In the genomic region with DNA sequence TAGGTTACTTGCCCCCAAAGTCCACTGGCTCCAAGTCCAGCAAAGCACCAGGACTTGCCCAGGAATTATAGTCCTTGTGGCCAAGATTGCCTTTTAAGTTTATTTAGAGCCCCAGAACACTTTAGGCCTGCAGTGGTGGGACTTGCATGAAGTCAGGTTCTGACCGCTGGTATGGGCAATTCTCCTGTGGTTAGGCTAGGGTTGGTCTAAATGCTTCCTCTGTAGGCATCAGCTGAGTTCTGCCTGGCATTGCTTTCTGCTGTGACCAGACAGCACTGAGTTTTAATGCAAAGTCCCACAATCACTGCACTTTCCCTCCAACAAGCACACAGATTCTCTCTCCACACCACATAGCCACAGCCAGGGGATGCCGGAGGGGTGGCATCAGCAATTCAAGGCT, we compare ENCODE assay signal across 9 cellular contexts.
"Had no signal": no experiment of that assay in that cellular context is flagged by ENCODE, and none has a peak within 500 bp of the region (broad histone marks: within the 10 kb centered on the region; RNA-seq: fewer than 3 reads in every experiment).

No MANE protein-coding gene starts in this region.

- H3K4me1 Mint-ChIP-seq: H9 had no signal

- H3K4me3 ChIP-seq: GM23248, GM23338, HAP-1 had no signal

- DNase-seq: GM23248, GOT3, H7, H9, HCEC 1CT, HFFc6 had no signal

- H3K9me3 Mint-ChIP-seq: HFFc6 had no signal

- H3K27ac Mint-ChIP-seq: GM23338, H9, HFFc6 had no signal

- H3K9ac ChIP-seq: GM23248 had no signal

- H3K36me3 ChIP-seq: HAP-1 had no signal

- H3K4me3 Mint-ChIP-seq: GM23338, H9, HFFc6 had no signal

- H3K27ac ChIP-seq: GM23248 had no signal

- ATAC-seq: GM23338, HCT116 had no signal

- H2AFZ ChIP-seq: GM23248, GM23338 had no signal

- H3K4me1 ChIP-seq: HAP-1 had no signal

- H3K4me2 ChIP-seq: GM23338 had no signal

- H3K9me3 ChIP-seq: HAP-1 had no signal
